In genomic region chr15:88546248-88547129, GRCh38 we compare ENCODE assay signal across 8 cellular contexts. TPM values are rescaled to one million over a fixed set of nuclear protein-coding genes. Genes with fewer than 3 reads are reported as not detected.
DNase-seq lines count a peak whose midpoint lies in the region; ATAC-seq, FAIRE-seq and TF ChIP-seq lines count a peak whose summit lies in the region.

TSS of gene DET1 (minus strand) at chr15:88546681. CDS start at chr15:88531705, 14,976 bp downstream.

- peak within 1 kb of the TSS in 5 of 6 donors; percentile 86 to 95 (median 92) for H3K27ac Mint-ChIP-seq in immature natural killer cell

- no peaks in the 10 kb centered on the region for H3K9me3 Mint-ChIP-seq in immature natural killer cell

- TF ChIP-seq CTCF in AG09309 (IDR thresholded peaks at IDR 0.05; ENCODE audit: control insufficient read depth, insufficient read depth, low read depth, low read length, missing control alignments) (peak; percentile 85), WERI-Rb-1 (IDR thresholded peaks at IDR 0.05; ENCODE audit: low read depth, low read length) (peak; percentile 86), bronchial epithelial cell (IDR thresholded peaks at IDR 0.05; ENCODE audit: insufficient read depth, low read length, severe bottlenecking) (peak; percentile 84)

- peak within 1 kb of the TSS; percentile 92 to 95 (median 93) for H3K4me3 Mint-ChIP-seq in immature natural killer cell

- H3K27me3 Mint-ChIP-seq in immature natural killer cell (ENCODE audit: low read depth in 3 of 3) = peaks cover 0 to 2% (median 0%) of the 10 kb centered on the region in 3 donors

- peaks cover 4% of the 10 kb centered on the region; the same call in 1 of the 2 replicates for H3K36me3 ChIP-seq in WERI-Rb-1
- no peaks in the 10 kb centered on the region for H3K36me3 ChIP-seq in bronchial epithelial cell (ENCODE audit: control insufficient read depth, insufficient read depth, low read length)

- peak within 1 kb of the TSS; percentile 93 for H3K27ac ChIP-seq in WERI-Rb-1

- peaks cover 19 to 20% of the 10 kb centered on the region in 2 donors for H3K4me1 Mint-ChIP-seq in immature natural killer cell

- H3K9me3 ChIP-seq in WERI-Rb-1 (ENCODE audit: severe bottlenecking) = peaks cover 6% of the 10 kb centered on the region

- no peaks in the 10 kb centered on the region for H3K36me3 Mint-ChIP-seq in immature natural killer cell

- FAIRE-seq in bronchial epithelial cell (lab: Jason Lieb, UNC) = no peak

- H3K27me3 ChIP-seq in WERI-Rb-1 (ENCODE audit: insufficient read depth, low read depth, severe bottlenecking) (no peaks in the 10 kb centered on the region), bronchial epithelial cell (ENCODE audit: control insufficient read depth, insufficient read depth, low read length) (no peaks in the 10 kb centered on the region)

- H3K4me3 ChIP-seq in AG09309 (ENCODE audit: control insufficient read depth, low read depth, low read length) (peak within 1 kb of the TSS; percentile 65), WERI-Rb-1 (ENCODE audit: low read depth, low read length) (peak within 1 kb of the TSS; percentile 64), bronchial epithelial cell (ENCODE audit: low read depth, low read length) (peak within 1 kb of the TSS; percentile 68)

- ATAC-seq in GM18907 (IDR thresholded peaks at IDR 0.05; ENCODE audit: unreplicated experiment) (peak; percentile 99), HG03139 (IDR thresholded peaks at IDR 0.05; ENCODE audit: unreplicated experiment) (peak; percentile 98)

- DNase-seq in AG09309 (ENCODE audit: low read depth) (peak; percentile 77), NCI-H2196 (lab: John Stamatoyannopoulos, UW; ENCODE audit: unreplicated experiment) (peak; percentile 97), WERI-Rb-1 (peak; percentile 98), bronchial epithelial cell (ENCODE audit: low read depth) (peak; percentile 91), immature natural killer cell (peak; percentile 85 to 89 (median 88)), smooth muscle cell of the brain vasculature (ENCODE audit: low read depth, low spot score) (peak; percentile 81)

RNA-seq across cellular contexts. Expression of gene DET1, which starts in this region (rescaled TPM):
- 2.4 and 3.2 TPM in 2 replicates for total RNA-seq in bronchial epithelial cell
- 1 to 10 TPM in 1 of 3 donors, under 1 TPM in 1, not detected in 1; 0.80 to 1.3 TPM for polyA plus RNA-seq in immature natural killer cell

Comparison
In these comparisons a context has a peak if more than half of its experiments do, and no peak if none do; other contexts are left out.
1. Peak in every context shown above with its lines: DNase-seq, ATAC-seq, H3K4me3 ChIP-seq and H3K27ac ChIP-seq.